1 cellular context compared by ENCODE assay signal in genomic region chr2:218046234-218046633, GRCh38.
TF ChIP-seq lines count a peak whose summit lies in the region.

No MANE protein-coding gene starts in this region.

TF ChIP-seq in HepG2, 621 proteins besides CTCF, POLR2A, EP300 and RAD21:
- no peak for TF ChIP-seq ISX (CRISPR knock-in tag; conservative IDR thresholded peaks at IDR 0.05)
- no peak for TF ChIP-seq ZNF350 (CRISPR knock-in tag; IDR thresholded peaks at IDR 0.05; ENCODE audit: borderline replicate concordance, low read depth)
- TF ChIP-seq ZMAT5 (CRISPR knock-in tag; IDR thresholded peaks at IDR 0.05; ENCODE audit: borderline replicate concordance, low read depth) = no peak
- TF ChIP-seq EHMT2 (IDR thresholded peaks at IDR 0.05; ENCODE audit: borderline replicate concordance, low read depth, low read length) = no peak
- no peak for TF ChIP-seq ELF4 (CRISPR knock-in tag; IDR thresholded peaks at IDR 0.05; ENCODE audit: borderline replicate concordance)
- TF ChIP-seq CEBPB (IDR thresholded peaks at IDR 0.05; ENCODE audit: borderline replicate concordance, low read depth, low read length) = no peak
- TF ChIP-seq FOXC1 (CRISPR knock-in tag; IDR thresholded peaks at IDR 0.05; ENCODE audit: borderline replicate concordance) = no peak
- no peak for TF ChIP-seq ASH2L (IDR thresholded peaks at IDR 0.05; ENCODE audit: insufficient read length, low read depth, low read length)
- no peak for TF ChIP-seq ZKSCAN8 (CRISPR knock-in tag; IDR thresholded peaks at IDR 0.05; ENCODE audit: borderline replicate concordance)
- no peak for TF ChIP-seq ZNF251 (CRISPR knock-in tag; IDR thresholded peaks at IDR 0.05)
- no peak for TF ChIP-seq ZNF136 (CRISPR knock-in tag; IDR thresholded peaks at IDR 0.05; ENCODE audit: low read depth)
- TF ChIP-seq CHD2 (IDR thresholded peaks at IDR 0.05; ENCODE audit: low read depth, low read length) = no peak
- no peak for TF ChIP-seq SRF (IDR thresholded peaks at IDR 0.05; ENCODE audit: low read depth, low read length)
- no peak for TF ChIP-seq ZNF770 (CRISPR knock-in tag; IDR thresholded peaks at IDR 0.05)
TF ChIP-seq in HepG2: peak in this region for 0.
